ENCODE assay signal across 27 cellular contexts in genomic region chr10:123607386-123607785, GRCh38. TPM values are rescaled to one million over a fixed set of nuclear protein-coding genes. Genes with fewer than 3 reads are reported as not detected.
"Had no signal": no experiment of that assay in that cellular context is flagged by ENCODE, and none has a peak within 500 bp of the region (broad histone marks: within the 10 kb centered on the region; RNA-seq: fewer than 3 reads in every experiment).

No MANE protein-coding gene starts in this region.

- H3K4me1 ChIP-seq: body of pancreas, foreskin keratinocyte, tibial artery had no signal

- H3K4me3 ChIP-seq: body of pancreas, cardiac muscle cell, hepatocyte, tibial artery had no signal

- H3K79me2 ChIP-seq: hepatocyte had no signal

- H3K4me2 ChIP-seq: hepatocyte had no signal

- DNase-seq: activated CD4-positive, alpha-beta T cell treated with anti-CD3 and anti-CD28 coated beads, Interleukin-2, amount 10 ng/mL, durations not matched to agents 7 days and 5 days; activated CD4-positive, CD25-positive, alpha-beta regulatory T cell treated with anti-CD3 and anti-CD28 coated beads, Interleukin-2, amount 50 U/mL, for 72 hours; activated CD8-positive, alpha-beta memory T cell treated with anti-CD3 and anti-CD28 coated beads, Interleukin-2, amount 10 ng/mL, durations not matched to agents 7 days and 5 days; activated CD8-positive, alpha-beta T cell treated with anti-CD3 and anti-CD28 coated beads for 36 hours; activated gamma-delta T cell treated with Interleukin-2 at 50 U/mL for 16 hours; activated T-cell treated with anti-CD3 and anti-CD28 coated beads for 4 hours; anterior cingulate cortex; body of pancreas; erythroblast; foreskin keratinocyte; left cardiac atrium; occipital lobe; small intestine; stimulated activated CD4-positive, alpha-beta T cell treated with anti-CD3 and anti-CD28 coated beads, Interleukin-2, amount 100 ng/mL, for 24 hours; stimulated activated naive CD8-positive, alpha-beta T cell treated with anti-CD3 and anti-CD28 coated beads, Interleukin-15, amount 100 ng/mL, for 72 hours; T-cell; tibial artery had no signal

- ATAC-seq: activated CD8-positive, alpha-beta memory T cell treated with anti-CD3 and anti-CD28 coated beads, Interleukin-2, amount 10 ng/mL, durations not matched to agents 7 days and 5 days; activated CD8-positive, alpha-beta T cell treated with anti-CD3 and anti-CD28 coated beads for 36 hours; body of pancreas; left cardiac atrium; sciatic nerve; stimulated activated effector memory CD8-positive, alpha-beta T cell treated with anti-CD3 and anti-CD28 coated beads, Interleukin-12 subunit alpha, Interleukin-12 subunit beta, amount 100 ng/mL, for 72 hours; stimulated activated naive CD8-positive, alpha-beta T cell treated with anti-CD3 and anti-CD28 coated beads, Interleukin-15, amount 100 ng/mL, for 72 hours; T-cell had no signal

- H2AFZ ChIP-seq: hepatocyte had no signal

- H3K27me3 ChIP-seq: body of pancreas, cardiac muscle cell, foreskin keratinocyte had no signal

- H3K27ac ChIP-seq: body of pancreas, cardiac muscle cell, foreskin keratinocyte, hepatocyte, tibial artery, VCaP had no signal

- H3K36me3 ChIP-seq: cardiac muscle cell, tibial artery had no signal

- H3K9me3 ChIP-seq: body of pancreas had no signal

RNA-seq across cellular contexts. Expression of gene GPR26, which starts 58.8 kb away (rescaled TPM):
- total RNA-seq: activated CD4-positive, alpha-beta T cell treated with anti-CD3 and anti-CD28 coated beads, Interleukin-2, amount 10 ng/mL, durations not matched to agents 7 days and 5 days; activated CD8-positive, alpha-beta memory T cell treated with anti-CD3 and anti-CD28 coated beads, Interleukin-2, amount 10 ng/mL, durations not matched to agents 7 days and 5 days; activated CD8-positive, alpha-beta T cell treated with anti-CD3 and anti-CD28 coated beads for 36 hours; activated T-helper 1 cell treated with anti-CD3 and anti-CD28 coated beads, Interleukin-12 subunit alpha, Interleukin-12 subunit beta, Interleukin-2, Interleukin-4 antibody, amounts not matched to agents 30 ng/mL and 10 ng/mL and 1 ng/mL, durations not matched to agents 14 hours and 24 hours and 36 hours; body of pancreas; cardiac muscle cell; foreskin keratinocyte; glomerular endothelial cell; hepatocyte; left cardiac atrium; liver; myocyte; sciatic nerve; T-cell; urinary bladder had no signal
